In genomic region chr2:98649135-98649991, GRCh38 we compare ENCODE assay signal across 8 cellular contexts. TPM values are rescaled to one million over a fixed set of nuclear protein-coding genes. Genes with fewer than 3 reads are reported as not detected.
A peak's percentile ranks its signal among the peaks of the same experiment; 100 is the strongest.
DNase-seq lines count a peak whose midpoint lies in the region; ATAC-seq and TF ChIP-seq lines count a peak whose summit lies in the region.

No MANE protein-coding gene starts in this region.

- no peak overlapping the region for H3K4me3 ChIP-seq in HUES6 (ENCODE audit: low read depth, low read length)
- no peak overlapping the region for H3K4me3 ChIP-seq in effector memory CD4-positive, alpha-beta T cell (ENCODE audit: insufficient read depth, low read depth, low read length, poor library complexity, severe bottlenecking)

- peaks cover 45% of the 10 kb centered on the region for H3K36me3 Mint-ChIP-seq in activated CD8-positive, alpha-beta T cell treated with anti-CD3 and anti-CD28 coated beads for 36 hours (ENCODE audit: low read depth)
- H3K36me3 Mint-ChIP-seq in mesothelial cell of epicardium = no peaks in the 10 kb centered on the region

- peak overlapping the region; percentile 12 for H3K9ac ChIP-seq in HUES6 (ENCODE audit: low read length)

- DNase-seq in activated gamma-delta T cell treated with Interleukin-2 at 50 U/mL for 16 hours (peak; percentile 85), activated gamma-delta T cell (lab: John Stamatoyannopoulos, UW) (no peak), mesothelial cell of epicardium (ENCODE audit: low spot score in 2 of 2, unreplicated experiment in 2 of 2) (peak; percentile 43 to 81)
- DNase-seq in NK-92 treated with Interleukin-12 subunit alpha and Interleukin-12 subunit beta, amount 100 ng/mL, for 24 hours (lab: John Stamatoyannopoulos, UW) = peak; percentile 25
- DNase-seq in activated CD8-positive, alpha-beta T cell treated with anti-CD3 and anti-CD28 coated beads for 36 hours = peak; percentile 93
- DNase-seq in effector memory CD4-positive, alpha-beta T cell = peak; percentile 61 to 74 (median 65)
- peak; percentile 71 for DNase-seq in stimulated activated CD8-positive, alpha-beta memory T cell treated with anti-CD3 and anti-CD28 coated beads, Interleukin-4, amount 100 ng/mL, for 24 hours (ENCODE audit: low read depth)

- POLR2A ChIA-PET in activated CD8-positive, alpha-beta T cell treated with anti-CD3 and anti-CD28 coated beads for 36 hours (lab: Charles Lee) = interaction anchor here (0.7 to 1.1 kb wide), 5 partner anchors 40 to 503 kb away, joined by 3 read pairs; no protein-coding TSS in a partner anchor

- H3K27ac Mint-ChIP-seq in activated CD8-positive, alpha-beta T cell treated with anti-CD3 and anti-CD28 coated beads for 36 hours = peak overlapping the region; percentile 88
- peak overlapping the region; percentile 49 for H3K27ac Mint-ChIP-seq in mesothelial cell of epicardium

- peak; percentile 99 for ATAC-seq in activated CD8-positive, alpha-beta T cell treated with anti-CD3 and anti-CD28 coated beads for 36 hours

- no peaks in the 10 kb centered on the region for H3K9me3 ChIP-seq in HUES6 (ENCODE audit: control insufficient read depth, insufficient read depth, low read depth, low read length)
- no peaks in the 10 kb centered on the region for H3K9me3 ChIP-seq in effector memory CD4-positive, alpha-beta T cell (ENCODE audit: control insufficient read depth, low read length)

- H3K9me3 Mint-ChIP-seq in activated CD8-positive, alpha-beta T cell treated with anti-CD3 and anti-CD28 coated beads for 36 hours = peaks cover 6% of the 10 kb centered on the region
- H3K9me3 Mint-ChIP-seq in mesothelial cell of epicardium = no peaks in the 10 kb centered on the region

- peaks cover 63% of the 10 kb centered on the region for H3K4me1 Mint-ChIP-seq in activated CD8-positive, alpha-beta T cell treated with anti-CD3 and anti-CD28 coated beads for 36 hours (ENCODE audit: low read depth)
- H3K4me1 Mint-ChIP-seq in mesothelial cell of epicardium = peaks cover 9% of the 10 kb centered on the region

- intact Hi-C loops in activated CD8-positive, alpha-beta T cell treated with anti-CD3 and anti-CD28 coated beads for 36 hours (cut with micrococcal nuclease) = loop anchor here (2.0 to 5.0 kb wide), 2 partner anchors 118 to 187 kb away; no protein-coding TSS in a partner anchor

- H3K4me3 Mint-ChIP-seq in activated CD8-positive, alpha-beta T cell treated with anti-CD3 and anti-CD28 coated beads for 36 hours = no peak overlapping the region
- no peak overlapping the region for H3K4me3 Mint-ChIP-seq in mesothelial cell of epicardium

- H3K27me3 ChIP-seq in HUES6 (ENCODE audit: control insufficient read depth, insufficient read depth, low read length) = no peaks in the 10 kb centered on the region
- no peaks in the 10 kb centered on the region for H3K27me3 ChIP-seq in effector memory CD4-positive, alpha-beta T cell (replicated peaks; ENCODE audit: control insufficient read depth, insufficient read depth, low read length, poor library complexity, severe bottlenecking)

- CTCF ChIA-PET in activated CD8-positive, alpha-beta T cell treated with anti-CD3 and anti-CD28 coated beads for 36 hours (lab: Charles Lee) = interaction anchor here (0.5 to 2.0 kb wide), 69 partner anchors 8 to 531 kb away, joined by 3 to 21 read pairs (median 4); partner anchors contain the start of genes MITD1 and MRPL30

- no peaks in the 10 kb centered on the region for H3K27me3 Mint-ChIP-seq in activated CD8-positive, alpha-beta T cell treated with anti-CD3 and anti-CD28 coated beads for 36 hours
- H3K27me3 Mint-ChIP-seq in mesothelial cell of epicardium (ENCODE audit: low read depth) = no peaks in the 10 kb centered on the region

- peak; percentile 90 for TF ChIP-seq CTCF in activated CD8-positive, alpha-beta T cell treated with anti-CD3 and anti-CD28 coated beads for 36 hours (IDR thresholded peaks at IDR 0.05)
- TF ChIP-seq CTCF in mesothelial cell of epicardium (IDR thresholded peaks at IDR 0.05; ENCODE audit: unreplicated experiment) = peak; percentile 96

- no peaks in the 10 kb centered on the region for H3K36me3 ChIP-seq in HUES6 (ENCODE audit: control insufficient read depth, insufficient read depth, low read length)
- peaks cover 29% of the 10 kb centered on the region for H3K36me3 ChIP-seq in effector memory CD4-positive, alpha-beta T cell (ENCODE audit: control insufficient read depth, insufficient read depth, low read length)

- peaks cover 7% of the 10 kb centered on the region; the same call in 1 of the 2 replicates for H3K4me1 ChIP-seq in HUES6 (ENCODE audit: control insufficient read depth, insufficient read depth, low read length)
- peaks cover 11% of the 10 kb centered on the region for H3K4me1 ChIP-seq in effector memory CD4-positive, alpha-beta T cell (ENCODE audit: control insufficient read depth, insufficient read depth, low read length, poor library complexity, severe bottlenecking)

- no peak overlapping the region for H3K27ac ChIP-seq in HUES6 (ENCODE audit: low read depth, low read length)
- peak overlapping the region; percentile 49 for H3K27ac ChIP-seq in effector memory CD4-positive, alpha-beta T cell (ENCODE audit: insufficient read depth, low read length, poor library complexity, severe bottlenecking)

RNA-seq across cellular contexts. Expression of gene UNC50, which starts 41.0 kb away (rescaled TPM):
- total RNA-seq in activated CD8-positive, alpha-beta T cell treated with anti-CD3 and anti-CD28 coated beads for 36 hours = 10 to 100 TPM; 24.8 to 28.3 TPM
- 43.9 to 45.0 TPM (median 44.6 TPM) in 3 replicates for total RNA-seq in mesothelial cell of epicardium

RNA-seq across cellular contexts. Expression of gene COA5, which starts 41.1 kb away (rescaled TPM):
- 10 to 100 TPM; 27.5 to 32.7 TPM for total RNA-seq in activated CD8-positive, alpha-beta T cell treated with anti-CD3 and anti-CD28 coated beads for 36 hours
- 39.0 to 41.8 TPM (median 39.3 TPM) in 3 replicates for total RNA-seq in mesothelial cell of epicardium
